8 cellular contexts compared by ENCODE assay signal in genomic region chr7:108570146-108570755, GRCh38. TPM values are rescaled to one million over a fixed set of nuclear protein-coding genes. Genes with fewer than 3 reads are reported as not detected.
A peak's percentile ranks its signal among the peaks of the same experiment; 100 is the strongest.
DNase-seq lines count a peak whose midpoint lies in the region; ATAC-seq, FAIRE-seq and TF ChIP-seq lines count a peak whose summit lies in the region.

No MANE protein-coding gene starts in this region.

- H3K4ac ChIP-seq in H1 (replicated peaks; ENCODE audit: insufficient read length, low read depth, low read length): no peak overlapping the region

- H3K4me2 ChIP-seq in H1 (ENCODE audit: insufficient read depth in 1 of 2, low read depth in 2 of 2, low read length in 2 of 2): peak overlapping the region; percentile 74 to 88

- H4K5ac ChIP-seq in H1 (ENCODE audit: insufficient read length, low read depth, low read length): peak overlapping the region; percentile 72

- no peaks in the 10 kb centered on the region for H3K27me3 ChIP-seq in H1 (replicated peaks in 1 of 4; ENCODE audit: control insufficient read depth in 3 of 4, extremely low read depth in 1 of 4, insufficient read depth in 3 of 4, low read length in 3 of 4)

- H3K4me1 Mint-ChIP-seq in mesothelial cell of epicardium: peaks cover 39% of the 10 kb centered on the region

- TF ChIP-seq POLR2A in H1 (IDR thresholded peaks at IDR 0.05; ENCODE audit: control extremely low read depth in 1 of 2, low read depth in 2 of 2, low read length in 2 of 2): no peak; a peak in 1 of 3 replicates

- no peak overlapping the region for H3K23ac ChIP-seq in H1 (ENCODE audit: insufficient read length)

- no peak overlapping the region for H2BK20ac ChIP-seq in H1 (ENCODE audit: low read length)

- no peaks in the 10 kb centered on the region for H3K27me3 Mint-ChIP-seq in mesothelial cell of epicardium (ENCODE audit: low read depth)

- H3K4me1 ChIP-seq in H1 (replicated peaks in 1 of 4; ENCODE audit: control insufficient read depth in 3 of 4, insufficient read depth in 4 of 4, low read length in 3 of 4): peaks cover 0 to 4% (median 1%) of the 10 kb centered on the region in 4 experiments; a peak in 1 of 7 replicates

- no peaks in the 10 kb centered on the region; the same call in 1 of the 2 replicates for H3K79me1 ChIP-seq in H1 (ENCODE audit: low read depth, low read length)

- peak overlapping the region; percentile 94 for H3K56ac ChIP-seq in H1 (replicated peaks; ENCODE audit: insufficient read length, low read depth, low read length)

- CTCF ChIA-PET in H1 (lab: Charles Lee; ENCODE audit: partially characterized antibody): no interaction called here

- FAIRE-seq in H1 (lab: Jason Lieb, UNC): no peak

- H3K9me3 ChIP-seq in H1 (ENCODE audit: insufficient read depth in 2 of 2, low read depth in 1 of 2, low read length in 1 of 2): no peaks in the 10 kb centered on the region

- no peak for TF ChIP-seq RAD21 in H1 (IDR thresholded peaks at IDR 0.05 in 1 of 2, conservative IDR thresholded peaks at IDR 0.05 in 1 of 2; ENCODE audit: low read depth in 2 of 2, low read length in 2 of 2)

- peak overlapping the region; percentile 95 for H3K4me3 Mint-ChIP-seq in mesothelial cell of epicardium

- H3K36me3 ChIP-seq in H1 (ENCODE audit: control insufficient read depth in 2 of 4, insufficient read depth in 4 of 4, low read length in 3 of 4): peaks cover 0 to 30% (median 8%) of the 10 kb centered on the region in 4 experiments; a peak in 4 of 8 replicates

- peak overlapping the region; percentile 70 to 90 (median 82) for H3K4me3 ChIP-seq in H1 (ENCODE audit: extremely low read depth in 1 of 4, insufficient read depth in 2 of 4, low read depth in 3 of 4, low read length in 4 of 4)

- peak overlapping the region; percentile 57 for H2BK120ac ChIP-seq in H1 (replicated peaks; ENCODE audit: low read depth, low read length)

- peaks cover 3% of the 10 kb centered on the region for H3K9me3 Mint-ChIP-seq in mesothelial cell of epicardium

- H4K91ac ChIP-seq in H1 (replicated peaks; ENCODE audit: insufficient read length, low read length): peak overlapping the region; percentile 59

- H4K8ac ChIP-seq in H1 (ENCODE audit: extremely low read depth, insufficient read depth, low read length): peak overlapping the region; percentile 99

- peak; percentile 26 for ATAC-seq in HG02973 (IDR thresholded peaks at IDR 0.05; ENCODE audit: unreplicated experiment)

- peaks cover 4 to 75% of the 10 kb centered on the region in 2 experiments; a peak in 3 of 4 replicates for H3K79me2 ChIP-seq in H1 (ENCODE audit: control insufficient read depth in 1 of 2, insufficient read depth in 2 of 2, low read length in 2 of 2)

- no peak overlapping the region for H2AFZ ChIP-seq in H1 (ENCODE audit: low read length)

- POLR2A ChIA-PET in H1 (lab: Charles Lee; ENCODE audit: partially characterized antibody): interaction anchor here (0.7 to 2.3 kb wide), 9 partner anchors 8 to 45 kb away, joined by 3 to 21 read pairs (median 4); partner anchors contain the start of gene PNPLA8

- H4K20me1 ChIP-seq in H1 (replicated peaks in 1 of 2; ENCODE audit: control insufficient read depth in 1 of 2, insufficient read depth in 2 of 2, low read length in 2 of 2): no peaks in the 10 kb centered on the region

- H3K14ac ChIP-seq in H1 (ENCODE audit: insufficient read length): no peak overlapping the region

- peak overlapping the region; percentile 99 for H3K27ac Mint-ChIP-seq in mesothelial cell of epicardium

- H2BK5ac ChIP-seq in H1 (ENCODE audit: low read depth, low read length): peak overlapping the region; percentile 92

- H2BK12ac ChIP-seq in H1 (ENCODE audit: low read depth, low read length): no peak overlapping the region

- DNase-seq in SIG-M5 treated with dmso at 0.1 percent for 504 hours (lab: John Stamatoyannopoulos, UW; ENCODE audit: unreplicated experiment) (peak; percentile 61), SIG-M5 (lab: John Stamatoyannopoulos, UW) (no peak), NCI-H2227 (lab: John Stamatoyannopoulos, UW; ENCODE audit: unreplicated experiment) (peak; percentile 49), H1 (ENCODE audit: low read depth in 1 of 2, low spot score in 2 of 2) (no peak), mesothelial cell of epicardium (ENCODE audit: low spot score in 2 of 2, unreplicated experiment in 2 of 2) (no peak)
- DNase-seq in activated CD4-positive, alpha-beta T cell treated with anti-CD3 and anti-CD28 coated beads, Interleukin-2, amount 50 U/mL, for 4 hours: peak; percentile 18 to 25
- DNase-seq in stimulated activated CD8-positive, alpha-beta memory T cell treated with anti-CD3 and anti-CD28 coated beads, Interleukin-4, amount 100 ng/mL, for 48 hours: peak; percentile 63

- H3K9ac ChIP-seq in H1 (replicated peaks in 1 of 4; ENCODE audit: extremely low read depth in 1 of 4, low read depth in 3 of 4, low read length in 3 of 4): peak overlapping the region; percentile 88 to 90 (median 88)

- peaks cover 13% of the 10 kb centered on the region for H3K36me3 Mint-ChIP-seq in mesothelial cell of epicardium

- peaks cover 4% of the 10 kb centered on the region; the same call in 1 of the 2 replicates for H3K23me2 ChIP-seq in H1 (ENCODE audit: low read depth, low read length)

- 2% methylated on average over 29 of the region's 36 CpGs; no CpG with 5 or more reads in 1 of the 2 experiments for WGBS in H1 (ENCODE audit: extremely low coverage in 1 of 2, insufficient coverage in 1 of 2, insufficient read length in 1 of 2, insufficient replicate concordance in 2 of 2, low coverage in 1 of 2, low lambda C conversion rate in 2 of 2, missing lambda C conversion rate in 1 of 2), 2 experiments

- TF ChIP-seq EP300 in H1 (IDR thresholded peaks at IDR 0.05; ENCODE audit: borderline replicate concordance in 1 of 2, low read depth in 2 of 2, low read length in 2 of 2): no peak

- TF ChIP-seq CTCF in H1 (IDR thresholded peaks at IDR 0.05; ENCODE audit: control extremely low read depth in 1 of 3, insufficient read depth in 1 of 3, low read depth in 1 of 3, low read length in 3 of 3): no peak
- TF ChIP-seq CTCF in mesothelial cell of epicardium (IDR thresholded peaks at IDR 0.05; ENCODE audit: unreplicated experiment): no peak

- H3K18ac ChIP-seq in H1 (ENCODE audit: extremely low read depth, low read length): peak overlapping the region; percentile 55

- H2AK5ac ChIP-seq in H1 (ENCODE audit: low read depth, low read length): no peak overlapping the region

- H2BK15ac ChIP-seq in H1 (ENCODE audit: low read length): no peak overlapping the region

- peak overlapping the region; percentile 95 for H3K27ac ChIP-seq in H1 (ENCODE audit: low read depth, low read length)

TF ChIP-seq in H1, 55 proteins besides CTCF, POLR2A, EP300 and RAD21 (continues in another document):
- TF ChIP-seq HDAC2 (IDR thresholded peaks at IDR 0.05; ENCODE audit: borderline replicate concordance in 1 of 2, low read depth in 2 of 2, low read length in 2 of 2): peak in 1 of 2 experiments; percentile 66; a peak in 1 of 4 replicates
- no peak for TF ChIP-seq TAF7 (optimal IDR thresholded peaks at IDR 0.05; ENCODE audit: borderline replicate concordance, low read depth, low read length)
- no peak for TF ChIP-seq YY1 (IDR thresholded peaks at IDR 0.05; ENCODE audit: low read depth, low read length)
- no peak for TF ChIP-seq GABPA (IDR thresholded peaks at IDR 0.05; ENCODE audit: borderline replicate concordance, insufficient read depth, low read length)
- TF ChIP-seq CBX8 (IDR thresholded peaks at IDR 0.05; ENCODE audit: borderline replicate concordance, low read depth, low read length): no peak
- no peak for TF ChIP-seq KDM1A (IDR thresholded peaks at IDR 0.05; ENCODE audit: borderline replicate concordance, low read length)
- no peak for TF ChIP-seq USF2 (IDR thresholded peaks at IDR 0.05; ENCODE audit: low read length)

RNA-seq across cellular contexts. Expression of gene DNAJB9, which starts 0.6 kb away (rescaled TPM):
- 9.7 and 10.1 TPM in 2 replicates for total RNA-seq in H1 (2021; fragmentation: NEBNext Ultra II Directional; extraction: Animal tissue kit (Norgen Biotek cat#: 25700))
- 1.8 and 2.6 TPM in 2 replicates for polyA plus RNA-seq in H1 (2011; rRNA removed)
- polyA plus RNA-seq in H1 (2011; cell fraction: cytosol; rRNA removed): 3.0 TPM
- 3.3 TPM for polyA plus RNA-seq in H1 (2011; cell fraction: nucleus; rRNA removed)
- 6.1 to 8.8 TPM (median 7.4 TPM) in 4 replicates for polyA plus RNA-seq in H1 (2012, experiment 1 of 2)
- polyA plus RNA-seq in H1 (2012, experiment 2 of 2): 1.7 TPM
- 9.5 TPM for polyA plus RNA-seq in H1 (2013, experiment 1 of 2)
- 12.4 TPM for polyA plus RNA-seq in H1 (2013, experiment 2 of 2)
- 1.7 and 3.4 TPM in 2 replicates for polyA minus RNA-seq in H1 (2011; rRNA and poly(A)+ RNA removed)
- 6.0 TPM for polyA minus RNA-seq in H1 (2011; cell fraction: cytosol; rRNA and poly(A)+ RNA removed)
- polyA minus RNA-seq in H1 (2011; cell fraction: nucleus; rRNA and poly(A)+ RNA removed): 3.8 TPM
- 14.1 to 14.6 TPM (median 14.5 TPM) in 3 replicates for total RNA-seq in mesothelial cell of epicardium

RNA-seq across cellular contexts. Expression of gene THAP5, which starts 0.7 kb away (rescaled TPM):
- total RNA-seq in H1 (2021; fragmentation: NEBNext Ultra II Directional; extraction: Animal tissue kit (Norgen Biotek cat#: 25700)): 24.2 and 25.9 TPM in 2 replicates
- 3.9 TPM in 2 replicates for polyA plus RNA-seq in H1 (2011; rRNA removed)
- polyA plus RNA-seq in H1 (2011; cell fraction: cytosol; rRNA removed): 5.4 TPM
- 3.8 TPM for polyA plus RNA-seq in H1 (2011; cell fraction: nucleus; rRNA removed)
- polyA plus RNA-seq in H1 (2012, experiment 1 of 2): 4.4 to 9.7 TPM (median 5.5 TPM) in 4 replicates
- 0.52 TPM for polyA plus RNA-seq in H1 (2012, experiment 2 of 2)
- 23.0 TPM for polyA plus RNA-seq in H1 (2013, experiment 1 of 2)
- 18.8 TPM for polyA plus RNA-seq in H1 (2013, experiment 2 of 2)
- 5.4 and 11.1 TPM in 2 replicates for polyA minus RNA-seq in H1 (2011; rRNA and poly(A)+ RNA removed)
- 7.2 TPM for polyA minus RNA-seq in H1 (2011; cell fraction: cytosol; rRNA and poly(A)+ RNA removed)
- polyA minus RNA-seq in H1 (2011; cell fraction: nucleus; rRNA and poly(A)+ RNA removed): 25.2 TPM
- total RNA-seq in mesothelial cell of epicardium: 23.2 to 28.4 TPM (median 25.9 TPM) in 3 replicates

RNA-seq across cellular contexts. Expression of gene PNPLA8, which starts 44.3 kb away (rescaled TPM):
- total RNA-seq in H1 (2021; fragmentation: NEBNext Ultra II Directional; extraction: Animal tissue kit (Norgen Biotek cat#: 25700)): 11.2 and 12.6 TPM in 2 replicates
- polyA plus RNA-seq in H1 (2011; rRNA removed): 2.1 and 3.8 TPM in 2 replicates
- 5.6 TPM for polyA plus RNA-seq in H1 (2011; cell fraction: cytosol; rRNA removed)
- polyA plus RNA-seq in H1 (2011; cell fraction: nucleus; rRNA removed): 1.8 TPM
- polyA plus RNA-seq in H1 (2012, experiment 1 of 2): 5.0 to 12.7 TPM (median 7.1 TPM) in 4 replicates
- polyA plus RNA-seq in H1 (2012, experiment 2 of 2): 0.63 TPM
- polyA plus RNA-seq in H1 (2013, experiment 1 of 2): 7.3 TPM
- polyA plus RNA-seq in H1 (2013, experiment 2 of 2): 7.9 TPM
- polyA minus RNA-seq in H1 (2011; rRNA and poly(A)+ RNA removed): 7.9 TPM in 2 replicates
- 23.4 TPM for polyA minus RNA-seq in H1 (2011; cell fraction: cytosol; rRNA and poly(A)+ RNA removed)
- 9.5 TPM for polyA minus RNA-seq in H1 (2011; cell fraction: nucleus; rRNA and poly(A)+ RNA removed)
- 18.0 to 20.0 TPM (median 18.0 TPM) in 3 replicates for total RNA-seq in mesothelial cell of epicardium

Comparison
In these comparisons a context has a peak if more than half of its experiments do, and no peak if none do; other contexts are left out.
1. DNase-seq: peak in SIG-M5 treated with dmso at 0.1 percent for 504 hours (single experiment), NCI-H2227 (single experiment), activated CD4-positive, alpha-beta T cell treated with anti-CD3 and anti-CD28 coated beads, Interleukin-2, amount 50 U/mL, for 4 hours (2 of 2) and stimulated activated CD8-positive, alpha-beta memory T cell treated with anti-CD3 and anti-CD28 coated beads, Interleukin-4, amount 100 ng/mL, for 48 hours (single experiment); none in SIG-M5 (single experiment), H1 (0 of 2) and mesothelial cell of epicardium (0 of 2).